8 cellular contexts compared by ENCODE assay signal in the genomic region with DNA sequence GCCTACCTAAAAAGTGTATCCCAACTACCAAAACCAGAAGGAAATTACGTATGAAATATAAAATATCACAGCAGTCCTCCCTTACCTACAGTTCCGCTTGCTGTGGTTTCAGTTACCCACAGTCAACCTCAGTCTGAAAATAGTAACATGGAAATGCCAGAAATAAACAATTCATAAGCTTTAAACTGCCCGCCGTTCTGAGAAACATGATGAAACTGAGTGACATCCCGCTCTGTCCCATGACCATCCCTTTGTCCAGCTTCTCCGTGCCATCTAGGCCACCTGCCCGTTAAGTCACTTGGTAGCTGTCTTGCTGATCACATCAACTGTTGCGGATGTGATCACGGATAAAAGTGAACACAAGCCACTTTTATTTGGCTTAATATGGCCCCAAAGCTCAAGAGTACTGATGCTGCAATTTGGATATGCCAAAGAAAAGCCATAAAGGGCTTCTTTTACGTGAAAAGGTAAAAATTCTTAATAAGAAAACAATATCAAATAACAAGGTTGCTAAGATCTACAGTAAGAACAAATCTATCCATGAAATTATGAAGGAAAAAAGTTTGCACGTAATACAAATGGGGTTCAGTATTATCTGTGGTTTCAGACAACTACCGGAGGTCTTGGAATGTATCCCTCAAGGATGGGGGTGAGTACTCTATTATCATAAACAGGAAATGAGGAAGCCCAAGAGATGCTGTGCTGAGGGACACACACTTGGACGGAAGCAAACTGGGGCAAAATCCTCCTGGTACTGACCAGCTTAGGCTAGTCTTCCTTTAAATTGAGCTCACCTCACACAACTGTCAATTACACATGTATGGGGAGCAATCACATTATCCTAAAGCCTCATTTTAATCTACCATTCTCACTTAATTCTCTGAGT. TPM values are rescaled to one million over a fixed set of nuclear protein-coding genes. Genes with fewer than 3 reads are reported as not detected.
DNase-seq lines count a peak whose midpoint lies in the region; ATAC-seq and TF ChIP-seq lines count a peak whose summit lies in the region.

No MANE protein-coding gene starts in this region.

- peak overlapping the region; percentile 46 for H3K4me3 ChIP-seq in CD8-positive, alpha-beta T cell (ENCODE audit: low read depth, low read length)
- H3K4me3 ChIP-seq in naive thymus-derived CD4-positive, alpha-beta T cell (ENCODE audit: low read length): peak overlapping the region; percentile 42

- peak in 2 of 7 experiments; percentile 33 to 39 for DNase-seq in CD8-positive, alpha-beta T cell
- DNase-seq in NCI-H226: peak; percentile 56
- DNase-seq in central memory CD8-positive, alpha-beta T cell (ENCODE audit: low spot score in 2 of 2): peak in 1 of 2 donors; percentile 13
- DNase-seq in naive thymus-derived CD4-positive, alpha-beta T cell: peak in 8 of 9 donors; percentile 39 to 67 (median 58)
- DNase-seq in foreskin keratinocyte: no peak
- DNase-seq in NCI-H2171 treated with DMSO at 0.1 percent for 48 hours (lab: John Stamatoyannopoulos, UW): no peak
- no peak for DNase-seq in DMS53 (lab: John Stamatoyannopoulos, UW)

- H3K27ac Mint-ChIP-seq in CD8-positive, alpha-beta T cell: peak overlapping the region; percentile 93
- peak overlapping the region; percentile 93 for H3K27ac Mint-ChIP-seq in central memory CD8-positive, alpha-beta T cell (ENCODE audit: low read depth)
- H3K27ac Mint-ChIP-seq in naive thymus-derived CD4-positive, alpha-beta T cell: peak overlapping the region; percentile 74 to 94 (median 86)

- no peaks in the 10 kb centered on the region for H3K9me3 ChIP-seq in CD8-positive, alpha-beta T cell (ENCODE audit: low read length)
- no peaks in the 10 kb centered on the region for H3K9me3 ChIP-seq in naive thymus-derived CD4-positive, alpha-beta T cell (ENCODE audit: control insufficient read depth in 2 of 3, low read length in 3 of 3)

- CTCF ChIA-PET in CD8-positive, alpha-beta T cell (lab: Charles Lee): interaction anchor here (1.4 to 1.6 kb wide), 4 partner anchors 8 to 11 kb away, joined by 3 to 7 read pairs (median 6); partner anchors contain the start of gene USP22
- CTCF ChIA-PET in naive thymus-derived CD4-positive, alpha-beta T cell (lab: Charles Lee): interaction anchor here (1.0 to 1.1 kb wide), 3 partner anchors 9 to 91 kb away, joined by 3 read pairs; partner anchors contain the start of gene USP22

- ATAC-seq in CD8-positive, alpha-beta T cell: peak; percentile 72
- ATAC-seq in GM21447 (IDR thresholded peaks at IDR 0.05; ENCODE audit: unreplicated experiment): peak; percentile 72
- peak; percentile 83 for ATAC-seq in central memory CD8-positive, alpha-beta T cell (replicated peaks; ENCODE audit: extremely low read depth, poor library complexity, severe bottlenecking)
- ATAC-seq in naive thymus-derived CD4-positive, alpha-beta T cell: peak; percentile 77
- no peak for ATAC-seq in foreskin keratinocyte

- peaks cover 3% of the 10 kb centered on the region for H3K36me3 ChIP-seq in CD8-positive, alpha-beta T cell (ENCODE audit: insufficient read depth, low read length)
- H3K36me3 ChIP-seq in naive thymus-derived CD4-positive, alpha-beta T cell (ENCODE audit: control insufficient read depth in 2 of 3, insufficient read depth in 3 of 3, low read length in 3 of 3): peaks cover 0 to 7% (median 7%) of the 10 kb centered on the region in 3 experiments

- H3K27me3 Mint-ChIP-seq in CD8-positive, alpha-beta T cell (ENCODE audit: low read depth): no peaks in the 10 kb centered on the region
- no peaks in the 10 kb centered on the region for H3K27me3 Mint-ChIP-seq in central memory CD8-positive, alpha-beta T cell
- no peaks in the 10 kb centered on the region for H3K27me3 Mint-ChIP-seq in naive thymus-derived CD4-positive, alpha-beta T cell

- peaks cover 79% of the 10 kb centered on the region for H3K4me1 ChIP-seq in CD8-positive, alpha-beta T cell (ENCODE audit: insufficient read depth, low read length)
- peaks cover 45 to 83% of the 10 kb centered on the region in 2 donors for H3K4me1 ChIP-seq in naive thymus-derived CD4-positive, alpha-beta T cell (ENCODE audit: control insufficient read depth in 2 of 2, insufficient read depth in 2 of 2, low read length in 2 of 2)
- H3K4me1 ChIP-seq in foreskin keratinocyte: peaks cover 32% of the 10 kb centered on the region

- H3K27me3 ChIP-seq in CD8-positive, alpha-beta T cell (ENCODE audit: insufficient read depth, low read length): no peaks in the 10 kb centered on the region
- H3K27me3 ChIP-seq in naive thymus-derived CD4-positive, alpha-beta T cell (ENCODE audit: control insufficient read depth in 2 of 2, insufficient read depth in 2 of 2, low read length in 2 of 2): no peaks in the 10 kb centered on the region
- no peaks in the 10 kb centered on the region for H3K27me3 ChIP-seq in foreskin keratinocyte

- H3K4me3 Mint-ChIP-seq in CD8-positive, alpha-beta T cell: peak overlapping the region; percentile 77
- H3K4me3 Mint-ChIP-seq in central memory CD8-positive, alpha-beta T cell: peak overlapping the region; percentile 78
- peak overlapping the region; percentile 54 to 90 (median 85) for H3K4me3 Mint-ChIP-seq in naive thymus-derived CD4-positive, alpha-beta T cell

- peak overlapping the region; percentile 43 for H3K27ac ChIP-seq in CD8-positive, alpha-beta T cell (ENCODE audit: low read depth, low read length)
- H3K27ac ChIP-seq in naive thymus-derived CD4-positive, alpha-beta T cell (ENCODE audit: low read depth, low read length): peak overlapping the region; percentile 68
- H3K27ac ChIP-seq in foreskin keratinocyte: no peak overlapping the region

- POLR2A ChIA-PET in CD8-positive, alpha-beta T cell (lab: Charles Lee): interaction anchor here (0.6 to 1.7 kb wide), 3 partner anchors 8 to 24 kb away, joined by 3 to 19 read pairs (median 5); partner anchors contain the start of gene USP22
- POLR2A ChIA-PET in naive thymus-derived CD4-positive, alpha-beta T cell (lab: Charles Lee): interaction anchor here (0.8 to 2.1 kb wide), 3 partner anchors 9 to 249 kb away, joined by 3 to 20 read pairs (median 3); partner anchors contain the start of gene USP22

- peaks cover 36% of the 10 kb centered on the region for H3K36me3 Mint-ChIP-seq in CD8-positive, alpha-beta T cell
- H3K36me3 Mint-ChIP-seq in central memory CD8-positive, alpha-beta T cell (ENCODE audit: insufficient read depth): peaks cover 7% of the 10 kb centered on the region
- H3K36me3 Mint-ChIP-seq in naive thymus-derived CD4-positive, alpha-beta T cell: peaks cover 0 to 14% (median 0%) of the 10 kb centered on the region in 5 donors

- H3K9me3 Mint-ChIP-seq in CD8-positive, alpha-beta T cell: no peaks in the 10 kb centered on the region
- no peaks in the 10 kb centered on the region for H3K9me3 Mint-ChIP-seq in central memory CD8-positive, alpha-beta T cell
- no peaks in the 10 kb centered on the region for H3K9me3 Mint-ChIP-seq in naive thymus-derived CD4-positive, alpha-beta T cell

- intact Hi-C loops in CD8-positive, alpha-beta T cell (cut with DNase I, micrococcal nuclease): loop anchor here in 1 of 2 experiments (1.0 to 2.0 kb wide), 2 partner anchors 8 to 92 kb away; partner anchors contain the start of gene DHRS7B
- intact Hi-C loops in naive thymus-derived CD4-positive, alpha-beta T cell (cut with micrococcal nuclease): loop anchor here (1.0 kb wide), 1 partner anchor 9 kb away; the partner anchor contains the start of gene USP22 (in 2 of the 2)

- no peak for TF ChIP-seq CTCF in CD8-positive, alpha-beta T cell (IDR thresholded peaks at IDR 0.05)
- no peak for TF ChIP-seq CTCF in foreskin keratinocyte (conservative IDR thresholded peaks at IDR 0.05)

- H3K4me1 Mint-ChIP-seq in CD8-positive, alpha-beta T cell (ENCODE audit: low read depth): peaks cover 86% of the 10 kb centered on the region
- H3K4me1 Mint-ChIP-seq in central memory CD8-positive, alpha-beta T cell: peaks cover 75% of the 10 kb centered on the region
- peaks cover 56 to 93% (median 82%) of the 10 kb centered on the region in 7 donors for H3K4me1 Mint-ChIP-seq in naive thymus-derived CD4-positive, alpha-beta T cell

RNA-seq across cellular contexts. Expression of gene USP22, which starts 8.2 kb away (rescaled TPM):
- 100 to 1,000 TPM; 177 to 190 TPM for total RNA-seq in CD8-positive, alpha-beta T cell
- 100 to 1,000 TPM; 134 to 172 (median 159) TPM for total RNA-seq in naive thymus-derived CD4-positive, alpha-beta T cell
- polyA plus RNA-seq in naive thymus-derived CD4-positive, alpha-beta T cell: 10 to 100 TPM; 35.0 to 50.7 TPM
- total RNA-seq in foreskin keratinocyte: 141 and 150 TPM in 2 replicates
- 47.7 and 48.8 TPM in 2 replicates for polyA plus RNA-seq in foreskin keratinocyte

Comparison
In these comparisons a context has a peak if more than half of its experiments do, and no peak if none do; other contexts are left out.
1. DNase-seq: peak in NCI-H226 (single experiment) and naive thymus-derived CD4-positive, alpha-beta T cell (8 of 9); none in foreskin keratinocyte (0 of 2), NCI-H2171 treated with DMSO at 0.1 percent for 48 hours (single experiment) and DMS53 (single experiment).
2. Peak in every context shown above with its lines, with median percentiles within 50 percentile points of each other: H3K27ac Mint-ChIP-seq and H3K4me3 Mint-ChIP-seq.